In the genomic region with DNA sequence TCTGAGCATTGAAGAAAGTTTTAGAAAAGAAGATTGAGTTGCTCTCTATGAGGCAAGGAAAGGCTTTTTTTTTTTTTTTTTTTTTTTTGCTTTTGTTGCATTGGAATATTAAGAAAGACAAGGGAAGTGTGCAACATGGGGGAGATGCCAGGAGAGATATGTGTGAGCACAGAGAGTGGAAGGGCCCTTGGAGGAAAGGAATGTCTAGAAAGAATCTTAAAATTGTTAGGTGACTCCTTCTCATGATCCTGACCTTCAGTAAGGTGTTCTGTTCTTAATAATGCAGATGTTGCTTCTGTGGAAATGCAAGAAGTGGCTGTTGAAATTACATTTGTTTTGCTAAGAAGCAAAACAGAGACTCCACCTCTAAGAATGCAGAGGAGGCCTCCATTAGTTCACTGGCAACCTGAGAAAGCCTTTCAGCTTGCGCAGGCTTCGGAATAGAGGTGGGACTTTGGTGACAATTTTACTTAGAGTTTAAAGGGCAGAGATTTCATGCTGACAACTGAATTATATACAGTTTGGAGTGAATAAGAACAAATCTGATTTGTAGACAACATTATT, we compare ENCODE assay signal across 23 cellular contexts.
DNase-seq lines count a peak whose midpoint lies in the region; ATAC-seq and TF ChIP-seq lines count a peak whose summit lies in the region.
"Had no signal": no experiment of that assay in that cellular context is flagged by ENCODE, and none has a peak within 500 bp of the region (broad histone marks: within the 10 kb centered on the region; RNA-seq: fewer than 3 reads in every experiment).

No MANE protein-coding gene starts in this region.

- no CpG with 5 or more reads among the region's 2 CpGs for WGBS in trophoblast cell (ENCODE audit: extremely low coverage, insufficient coverage, insufficient read length)

- no peak overlapping the region for H4K91ac ChIP-seq in trophoblast cell (ENCODE audit: low read depth, low read length)

- H3K4me3 Mint-ChIP-seq in GM23338 = no peak overlapping the region

- DNase-seq in GM23338 (ENCODE audit: low spot score) (peak; percentile 44), PC-3 (no peak), iPS DF 19.7 (ENCODE audit: low read depth, low spot score) (peak; percentile 9), trophoblast cell (peak; percentile 10 to 64), AG08396 (ENCODE audit: low spot score) (no peak), SKM-1 (lab: John Stamatoyannopoulos, UW; ENCODE audit: unreplicated experiment) (no peak), hypothalamus (lab: John Stamatoyannopoulos, UW) (no peak)
- DNase-seq: 8988T; ACHN; Karpas-422; NCI-H1092; NCI-H146; NCI-H1930; NCI-H446 treated with DMSO at 0.1 percent for 48 hours; NCI-H526; NCI-H82; NK-92 treated with Interleukin-12 subunit alpha and Interleukin-12 subunit beta, amount 100 ng/mL, for 24 hours; Right ventricle myocardium superior; RPMI8226 had no signal

- H3K36me3 ChIP-seq in GM23338 (ENCODE audit: insufficient read depth) (no peaks in the 10 kb centered on the region), PC-3 (ENCODE audit: low read depth, low read length) (no peaks in the 10 kb centered on the region), trophoblast cell (ENCODE audit: control insufficient read depth in 1 of 2, insufficient read depth in 2 of 2, low read length in 2 of 2) (no peaks in the 10 kb centered on the region)
- H3K36me3 ChIP-seq: SJSA1 had no signal

- H3K27ac Mint-ChIP-seq in GM23338 = peak overlapping the region; percentile 73

- H4K20me1 ChIP-seq in GM23338 (replicated peaks; ENCODE audit: insufficient read depth) (no peaks in the 10 kb centered on the region), PC-3 (ENCODE audit: low read length) (no peaks in the 10 kb centered on the region)

- H4K8ac ChIP-seq in trophoblast cell (ENCODE audit: low read depth, low read length) = no peak overlapping the region

- H3K79me2 ChIP-seq in GM23338 (replicated peaks; ENCODE audit: insufficient read depth) (no peaks in the 10 kb centered on the region), PC-3 (ENCODE audit: low read length) (no peaks in the 10 kb centered on the region), trophoblast cell (ENCODE audit: control insufficient read depth, insufficient read depth, low read length, poor library complexity) (no peaks in the 10 kb centered on the region)

- BruUV-seq in PC-3 (replicated peaks; lab: Mats Ljungman, UMichigan) = no TSS peak

- no peak overlapping the region for H2BK5ac ChIP-seq in trophoblast cell (ENCODE audit: low read depth, low read length, poor library complexity)

- POLR2A ChIA-PET in PC-3 (lab: Charles Lee; ENCODE audit: unreplicated experiment) = no interaction called here

- H3K9ac ChIP-seq in PC-3 (ENCODE audit: low read length) (no peak overlapping the region), trophoblast cell (ENCODE audit: low read length) (no peak overlapping the region)

- H2AK5ac ChIP-seq in trophoblast cell (ENCODE audit: low read length) = no peak overlapping the region

- H3K27ac ChIP-seq in GM23338 (ENCODE audit: low read depth) (peak overlapping the region; percentile 13; the same call in 1 of the 2 replicates), PC-3 (ENCODE audit: low read length) (peak overlapping the region; percentile 64), trophoblast cell (ENCODE audit: low read depth, low read length) (no peak overlapping the region)
- H3K27ac ChIP-seq: HL-60, SJSA1 had no signal

- peaks cover 10% of the 10 kb centered on the region for H3K9me3 Mint-ChIP-seq in GM23338

- peaks cover 15% of the 10 kb centered on the region for H3K4me1 Mint-ChIP-seq in GM23338

- H3K79me1 ChIP-seq in trophoblast cell (ENCODE audit: low read length) = no peaks in the 10 kb centered on the region

- H3K4me2 ChIP-seq in GM23338 (peak overlapping the region; percentile 15), PC-3 (ENCODE audit: low read length) (no peak overlapping the region; the same call in 1 of the 2 replicates), trophoblast cell (ENCODE audit: low read length) (no peak overlapping the region)

- no peak overlapping the region for H3K18ac ChIP-seq in trophoblast cell (ENCODE audit: low read length)

- ATAC-seq in GM23338 (peak; percentile 61), PC-3 (no peak)
- ATAC-seq: GM12878, HepG2 had no signal

- CTCF ChIA-PET in PC-3 (lab: Charles Lee) = no interaction called here

- intact Hi-C loops in PC-3 (cut with micrococcal nuclease) = no loop called here

- no peak overlapping the region for H3K4me3 ChIP-seq in GM23338
- H3K4me3 ChIP-seq in PC-3 (ENCODE audit: low read length) = no peak overlapping the region
- no peak overlapping the region for H3K4me3 ChIP-seq in trophoblast cell (ENCODE audit: low read depth, low read length)
- H3K4me3 ChIP-seq: GM12878, SJSA1 had no signal

- H2AFZ ChIP-seq in GM23338 (no peak overlapping the region), PC-3 (ENCODE audit: low read length) (no peak overlapping the region), trophoblast cell (ENCODE audit: insufficient read depth, low read length, poor library complexity) (no peak overlapping the region)

- H3K9me3 ChIP-seq in PC-3 (ENCODE audit: low read length) (no peaks in the 10 kb centered on the region), trophoblast cell (ENCODE audit: insufficient read depth, low read depth, low read length) (no peaks in the 10 kb centered on the region)

- no peak overlapping the region for H4K12ac ChIP-seq in trophoblast cell (ENCODE audit: low read depth, low read length)

- H3K14ac ChIP-seq in trophoblast cell (ENCODE audit: low read length) = no peak overlapping the region

- no peak overlapping the region for H2BK12ac ChIP-seq in trophoblast cell (ENCODE audit: low read length)

- H3K36me3 Mint-ChIP-seq in GM23338 (ENCODE audit: low read depth) = no peaks in the 10 kb centered on the region; the same call in 2 of the 3 replicates

- peaks cover 21% of the 10 kb centered on the region; the same call in 1 of the 2 replicates for H3K4me1 ChIP-seq in GM23338 (ENCODE audit: insufficient read depth)
- H3K4me1 ChIP-seq in PC-3 (ENCODE audit: insufficient read depth, low read length) = peaks cover 13% of the 10 kb centered on the region
- no peaks in the 10 kb centered on the region for H3K4me1 ChIP-seq in trophoblast cell (ENCODE audit: control insufficient read depth in 1 of 2, insufficient read depth in 2 of 2, low read length in 2 of 2)
- H3K4me1 ChIP-seq: SJSA1 had no signal

- H3F3A ChIP-seq in GM23338 (replicated peaks; ENCODE audit: low read depth) = no peaks in the 10 kb centered on the region
- H3F3A ChIP-seq in PC-3 (ENCODE audit: low read length, unreplicated experiment) = no peaks in the 10 kb centered on the region

- TF ChIP-seq CTCF in GM23338 (conservative IDR thresholded peaks at IDR 0.05; ENCODE audit: low read depth in 2 of 2) (no peak), PC-3 (conservative IDR thresholded peaks at IDR 0.05; ENCODE audit: low read depth, low read length) (no peak)

- no peaks in the 10 kb centered on the region for H3K27me3 Mint-ChIP-seq in GM23338 (ENCODE audit: insufficient read depth, low read depth, poor library complexity)

- H2BK120ac ChIP-seq in trophoblast cell (ENCODE audit: insufficient read depth, low read length, poor library complexity) = no peak overlapping the region

- H3K9me2 ChIP-seq in GM23338 (ENCODE audit: insufficient read depth) = no peaks in the 10 kb centered on the region
- no peaks in the 10 kb centered on the region for H3K9me2 ChIP-seq in PC-3 (replicated peaks; ENCODE audit: low read length)

- H3K27me3 ChIP-seq in GM23338 (ENCODE audit: insufficient read depth) (no peaks in the 10 kb centered on the region), PC-3 (ENCODE audit: low read length) (no peaks in the 10 kb centered on the region), trophoblast cell (ENCODE audit: insufficient read depth, low read length) (no peaks in the 10 kb centered on the region)
- H3K27me3 ChIP-seq: SJSA1 had no signal

- no peak overlapping the region for H3K23ac ChIP-seq in trophoblast cell (ENCODE audit: low read length)

- H3K4ac ChIP-seq in trophoblast cell (ENCODE audit: low read depth, low read length) = no peak overlapping the region

Comparison
In these comparisons a context has a peak if more than half of its experiments do, and no peak if none do; other contexts are left out.
1. DNase-seq: peak in GM23338 (single experiment), iPS DF 19.7 (single experiment) and trophoblast cell (2 of 2); none in PC-3 (single experiment), AG08396 (single experiment), SKM-1 (single experiment) and hypothalamus (0 of 51).